Comparison of ENCODE assay signal across 9 cellular contexts in genomic region chr12:7555752-7556151, GRCh38. TPM values are rescaled to one million over a fixed set of nuclear protein-coding genes. Genes with fewer than 3 reads are reported as not detected.
DNase-seq lines count a peak whose midpoint lies in the region; ATAC-seq and TF ChIP-seq lines count a peak whose summit lies in the region.
"Had no signal": no experiment of that assay in that cellular context is flagged by ENCODE, and none has a peak within 500 bp of the region (broad histone marks: within the 10 kb centered on the region; RNA-seq: fewer than 3 reads in every experiment).

No MANE protein-coding gene starts in this region.

- peak overlapping the region; percentile 80 for H3K27ac ChIP-seq in caudate nucleus (ENCODE audit: low read depth, low read length)
- H3K27ac ChIP-seq: SJCRH30 had no signal

- no peak overlapping the region for H3K4me3 ChIP-seq in AG09309 (ENCODE audit: control insufficient read depth, low read depth, low read length)
- H3K4me3 ChIP-seq: SJCRH30 had no signal

- TF ChIP-seq CTCF in AG09309 (IDR thresholded peaks at IDR 0.05; ENCODE audit: control insufficient read depth, insufficient read depth, low read depth, low read length, missing control alignments), result no peak

- ATAC-seq in HG02763 (IDR thresholded peaks at IDR 0.05; ENCODE audit: unreplicated experiment), result no peak
- no peak for ATAC-seq in esophagus mucosa

- DNase-seq in AG09309 (ENCODE audit: low read depth) (peak; percentile 59), KG1 (lab: John Stamatoyannopoulos, UW) (peak; percentile 31), caudate nucleus (lab: John Stamatoyannopoulos, UW) (no peak), lung microvascular endothelial cell (ENCODE audit: low read depth in 2 of 2) (peak; percentile 58 to 83)
- DNase-seq in activated effector memory CD4-positive, alpha-beta T cell treated with Interleukin-2 at 50 U/mL for 16 hours, result no peak
- no peak for DNase-seq in effector CD8-positive, alpha-beta T cell (lab: John Stamatoyannopoulos, UW)

RNA-seq across cellular contexts. Expression of gene CD163, which starts 52.2 kb away (rescaled TPM):
- under 0.01 TPM in 1 of 2 replicates, not detected in the other for total RNA-seq in lung microvascular endothelial cell
- 5.8 TPM for total RNA-seq in esophagus mucosa
- total RNA-seq: SJCRH30 had no signal

Comparison
In these comparisons a context has a peak if more than half of its experiments do, and no peak if none do; other contexts are left out.
1. DNase-seq: peak in AG09309 (single experiment), KG1 (single experiment) and lung microvascular endothelial cell (2 of 2); none in caudate nucleus (0 of 61), activated effector memory CD4-positive, alpha-beta T cell treated with Interleukin-2 at 50 U/mL for 16 hours (single experiment) and effector CD8-positive, alpha-beta T cell (single experiment).